ENCODE assay signal across 10 cellular contexts in genomic region chr17:16383216-16383615, GRCh38. TPM values are rescaled to one million over a fixed set of nuclear protein-coding genes. Genes with fewer than 3 reads are reported as not detected.
DNase-seq lines count a peak whose midpoint lies in the region; ATAC-seq and TF ChIP-seq lines count a peak whose summit lies in the region.
"Had no signal": no experiment of that assay in that cellular context is flagged by ENCODE, and none has a peak within 500 bp of the region (broad histone marks: within the 10 kb centered on the region; RNA-seq: fewer than 3 reads in every experiment).

No MANE protein-coding gene starts in this region.

- H3K27me3 ChIP-seq in SK-N-SH (ENCODE audit: insufficient read depth) = no peaks in the 10 kb centered on the region
- H3K27me3 ChIP-seq in OCI-LY1 (ENCODE audit: insufficient read depth, low read length) = no peaks in the 10 kb centered on the region
- H3K27me3 ChIP-seq in gastrocnemius medialis = no peaks in the 10 kb centered on the region

- no peak for TF ChIP-seq CTCF in SK-N-SH (IDR thresholded peaks at IDR 0.05)
- TF ChIP-seq CTCF in OCI-LY1 (IDR thresholded peaks at IDR 0.05; ENCODE audit: low read length) = no peak
- TF ChIP-seq CTCF in endothelial cell (IDR thresholded peaks at IDR 0.05; ENCODE audit: unreplicated experiment) = no peak
- no peak for TF ChIP-seq CTCF in gastrocnemius medialis (IDR thresholded peaks at IDR 0.05 in 4 of 5, conservative IDR thresholded peaks at IDR 0.05 in 1 of 5)

- intact Hi-C loops in gastrocnemius medialis (cut with DNase I; ENCODE audit: low total_unique reads) = no loop called here

- H3K4me2 ChIP-seq in SK-N-SH (peak overlapping the region; percentile 90), OCI-LY1 (ENCODE audit: low read length) (peak overlapping the region; percentile 60)

- peaks cover 20% of the 10 kb centered on the region for H3K27me3 Mint-ChIP-seq in endothelial cell (ENCODE audit: unreplicated experiment)

- POLR2A ChIA-PET in SK-N-SH (lab: Yijun Ruan, JAX) = interaction anchor here (1.9 kb wide), 1 partner anchor 55 kb away, joined by 12 read pairs; no protein-coding TSS in a partner anchor

- TF ChIP-seq EP300 in SK-N-SH (IDR thresholded peaks at IDR 0.05; ENCODE audit: borderline replicate concordance in 1 of 2, low read depth in 1 of 2, low read length in 1 of 2) = no peak

- DNase-seq in SK-N-SH (no peak), endothelial cell (ENCODE audit: low spot score) (no peak), gastrocnemius medialis (no peak), NCI-H2227 (lab: John Stamatoyannopoulos, UW; ENCODE audit: unreplicated experiment) (no peak)
- DNase-seq: NCI-H2081 treated with DMSO at 0.1 percent for 48 hours, T-helper 9 cell had no signal

- CTCF ChIA-PET in SK-N-SH (lab: Yijun Ruan, JAX) = interaction anchor here (0.8 to 1.1 kb wide), 3 partner anchors 34 to 138 kb away, joined by 3 read pairs; no protein-coding TSS in a partner anchor

- H3K4me1 ChIP-seq in SK-N-SH (ENCODE audit: control insufficient read depth in 1 of 2, insufficient read depth in 2 of 2, low read depth in 1 of 2, low read length in 1 of 2) (peaks cover 4 to 15% of the 10 kb centered on the region in 2 experiments; a peak in 2 of 4 replicates), OCI-LY1 (ENCODE audit: insufficient read depth, low read length, severe bottlenecking) (peaks cover 64% of the 10 kb centered on the region), gastrocnemius medialis (peaks cover 33 to 37% of the 10 kb centered on the region in 2 donors)

- H3K4me3 ChIP-seq in SK-N-SH (ENCODE audit: low read depth in 2 of 2, low read length in 1 of 2) = peak overlapping the region in 1 of 2 experiments; percentile 99; a peak in 2 of 4 replicates
- peak overlapping the region; percentile 76 for H3K4me3 ChIP-seq in OCI-LY1 (ENCODE audit: low read depth, low read length, poor library complexity, severe bottlenecking)
- H3K4me3 ChIP-seq in gastrocnemius medialis = peak overlapping the region; percentile 2 to 80 (median 53)

- H3K36me3 Mint-ChIP-seq in endothelial cell (ENCODE audit: low read depth, unreplicated experiment) = peaks cover 26% of the 10 kb centered on the region

- peaks cover 37% of the 10 kb centered on the region for H3K4me1 Mint-ChIP-seq in endothelial cell (ENCODE audit: unreplicated experiment)

- in situ Hi-C loops in gastrocnemius medialis (cut with MboI; ENCODE audit: low sequenced_read_pairs in 4 of 4) = loop anchor here in 1 of 4 donors (5.0 kb wide), 1 partner anchor 54 kb away; no protein-coding TSS in a partner anchor

- 57% methylated on average over 4 of the region's 4 CpGs for WGBS in SK-N-SH (ENCODE audit: low lambda C conversion rate)

- TF ChIP-seq RAD21 in SK-N-SH (IDR thresholded peaks at IDR 0.05; ENCODE audit: low read length) = no peak

- no peak for ATAC-seq in SK-N-SH treated with all-trans-retinoic acid at 6 μM for 48 hours
- ATAC-seq in gastrocnemius medialis = no peak
- no peak for ATAC-seq in HG02610 (IDR thresholded peaks at IDR 0.05; ENCODE audit: unreplicated experiment)
- ATAC-seq in HG03196 (IDR thresholded peaks at IDR 0.05; ENCODE audit: unreplicated experiment) = no peak

- peaks cover 44% of the 10 kb centered on the region for H3F3A ChIP-seq in SK-N-SH (replicated peaks; ENCODE audit: insufficient read depth)
- peaks cover 7% of the 10 kb centered on the region; the same call in 1 of the 2 replicates for H3F3A ChIP-seq in OCI-LY1 (ENCODE audit: insufficient read depth, low read length)

- H3K36me3 ChIP-seq in SK-N-SH (replicated peaks in 1 of 2; ENCODE audit: control insufficient read depth in 1 of 2, insufficient read depth in 2 of 2, low read length in 1 of 2) (peaks cover 10 to 28% of the 10 kb centered on the region in 2 experiments), OCI-LY1 (ENCODE audit: insufficient read depth, low read length) (peaks cover 26% of the 10 kb centered on the region), gastrocnemius medialis (peaks cover 0 to 23% of the 10 kb centered on the region in 2 donors)

- H3K9me2 ChIP-seq in SK-N-SH = no peaks in the 10 kb centered on the region
- H3K9me2 ChIP-seq in OCI-LY1 (ENCODE audit: low read depth, low read length) = no peaks in the 10 kb centered on the region

- H3K27ac Mint-ChIP-seq in endothelial cell (ENCODE audit: unreplicated experiment) = no peak overlapping the region

- H3K79me2 ChIP-seq in SK-N-SH (ENCODE audit: insufficient read depth) = peaks cover 31% of the 10 kb centered on the region
- peaks cover 7% of the 10 kb centered on the region for H3K79me2 ChIP-seq in OCI-LY1 (ENCODE audit: insufficient read depth, low read length)

- no peak for TF ChIP-seq POLR2A in gastrocnemius medialis (IDR thresholded peaks at IDR 0.05)

- H2AFZ ChIP-seq in SK-N-SH (ENCODE audit: low read depth) (no peak overlapping the region), OCI-LY1 (ENCODE audit: low read length) (no peak overlapping the region)

- H3K27ac ChIP-seq in SK-N-SH (ENCODE audit: low read depth in 2 of 2, low read length in 1 of 2) (no peak overlapping the region), OCI-LY1 (ENCODE audit: low read depth, low read length, poor library complexity, severe bottlenecking) (peak overlapping the region; percentile 93), gastrocnemius medialis (peak overlapping the region; percentile 67 to 94 (median 91))

- peaks cover 32% of the 10 kb centered on the region for H4K20me1 ChIP-seq in SK-N-SH (ENCODE audit: insufficient read depth)
- no peaks in the 10 kb centered on the region for H4K20me1 ChIP-seq in OCI-LY1 (ENCODE audit: insufficient read depth, low read length)

- H3K4me3 Mint-ChIP-seq in endothelial cell (ENCODE audit: unreplicated experiment) = peak overlapping the region; percentile 64

- no peak overlapping the region for H3K9ac ChIP-seq in SK-N-SH
- peak overlapping the region; percentile 3; the same call in 1 of the 2 replicates for H3K9ac ChIP-seq in OCI-LY1 (ENCODE audit: low read length)

- no peaks in the 10 kb centered on the region for H3K9me3 ChIP-seq in SK-N-SH
- H3K9me3 ChIP-seq in OCI-LY1 (ENCODE audit: low read length) = no peaks in the 10 kb centered on the region
- H3K9me3 ChIP-seq in gastrocnemius medialis = no peaks in the 10 kb centered on the region

- no peaks in the 10 kb centered on the region for H3K9me3 Mint-ChIP-seq in endothelial cell (ENCODE audit: unreplicated experiment)

TF ChIP-seq in SK-N-SH, 30 proteins besides CTCF, POLR2A, EP300 and RAD21 (continues in another document):
- TF ChIP-seq POLR2AphosphoS5 (IDR thresholded peaks at IDR 0.05; ENCODE audit: low read depth, low read length) (no peak), RXRA (IDR thresholded peaks at IDR 0.05; ENCODE audit: borderline replicate concordance, low read depth) (no peak)

TF ChIP-seq in SK-N-SH treated with all-trans-retinoic acid at 6 μM for 48 hours, 23 proteins besides CTCF, POLR2A, EP300 and RAD21:
- TF ChIP-seq PPARA (CRISPR knock-in tag; IDR thresholded peaks at IDR 0.05; ENCODE audit: borderline replicate concordance) = no peak
- no peak for TF ChIP-seq GLIS3 (CRISPR knock-in tag; IDR thresholded peaks at IDR 0.05)
- no peak for TF ChIP-seq RARB (CRISPR knock-in tag; IDR thresholded peaks at IDR 0.05)
- TF ChIP-seq CSRNP3 (CRISPR knock-in tag; IDR thresholded peaks at IDR 0.05) = no peak
- TF ChIP-seq ZNF70 (CRISPR knock-in tag; IDR thresholded peaks at IDR 0.05) = no peak
- TF ChIP-seq CREB5 (CRISPR knock-in tag; IDR thresholded peaks at IDR 0.05; ENCODE audit: low read depth) = no peak
- no peak for TF ChIP-seq TCF4 (CRISPR knock-in tag; IDR thresholded peaks at IDR 0.05; ENCODE audit: borderline replicate concordance)

RNA-seq across cellular contexts. Expression of gene UBB, which starts 2.3 kb away (rescaled TPM):
- polyA plus RNA-seq in SK-N-SH (2012; rRNA removed) = 2,465 and 2,693 TPM in 2 replicates
- 2,233 and 2,530 TPM in 2 replicates for polyA plus RNA-seq in SK-N-SH (2012; cell fraction: cytosol; rRNA removed)
- polyA plus RNA-seq in SK-N-SH (2012; cell fraction: nucleus; rRNA removed) = 1,335 and 1,473 TPM in 2 replicates
- total RNA-seq in endothelial cell (ENCODE audit: unreplicated experiment) = 2,050 TPM
- 1,000 to 10,000 TPM; 1,099 to 1,543 (median 1,420) TPM for total RNA-seq in gastrocnemius medialis

RNA-seq across cellular contexts. Expression of gene CENPV, which starts 29.9 kb away (rescaled TPM):
- 92.3 and 97.7 TPM in 2 replicates for polyA plus RNA-seq in SK-N-SH (2012; rRNA removed)
- polyA plus RNA-seq in SK-N-SH (2012; cell fraction: cytosol; rRNA removed) = 90.2 and 92.4 TPM in 2 replicates
- 130 and 200 TPM in 2 replicates for polyA plus RNA-seq in SK-N-SH (2012; cell fraction: nucleus; rRNA removed)
- total RNA-seq in endothelial cell (ENCODE audit: unreplicated experiment) (11.4 TPM), gastrocnemius medialis (10 to 100 TPM; 18.3 to 39.4 (median 28.5) TPM)

RNA-seq across cellular contexts. Expression of gene TRPV2, which starts 32.2 kb away (rescaled TPM):
- polyA plus RNA-seq in SK-N-SH (2012; rRNA removed) = 10.5 and 11.0 TPM in 2 replicates
- polyA plus RNA-seq in SK-N-SH (2012; cell fraction: cytosol; rRNA removed) = 4.3 and 5.9 TPM in 2 replicates
- polyA plus RNA-seq in SK-N-SH (2012; cell fraction: nucleus; rRNA removed) = 10.6 and 16.4 TPM in 2 replicates
- total RNA-seq in endothelial cell (ENCODE audit: unreplicated experiment) (4.8 TPM), gastrocnemius medialis (1 to 10 TPM; 2.9 to 4.4 (median 3.4) TPM)

Comparison
In these comparisons a context has a peak if more than half of its experiments do, and no peak if none do; other contexts are left out.
1. H3K27ac ChIP-seq: peak in OCI-LY1 (single experiment) and gastrocnemius medialis (4 of 4); none in SK-N-SH (0 of 2).